Comparison of ENCODE assay signal across 1 cellular context in genomic region chr9:123268240-123268949, GRCh38.
TF ChIP-seq lines count a peak whose summit lies in the region.

Gene STRBP (minus strand): TSS chr9:123268586. CDS start chr9:123184134, 84,452 bp downstream.

TF ChIP-seq in GM12878, 131 proteins besides CTCF, POLR2A, EP300 and RAD21 (continued from another document and continues in another):
- TF ChIP-seq ZNF687 (IDR thresholded peaks at IDR 0.05) = no peak
- TF ChIP-seq BCL11A (IDR thresholded peaks at IDR 0.05; ENCODE audit: low read depth, low read length) = no peak
- no peak for TF ChIP-seq SP1 (IDR thresholded peaks at IDR 0.05; ENCODE audit: low read depth, low read length)
- no peak for TF ChIP-seq JUND (IDR thresholded peaks at IDR 0.05; ENCODE audit: low read depth, low read length)
- TF ChIP-seq CEBPZ (IDR thresholded peaks at IDR 0.05; ENCODE audit: low read depth, low read length) = no peak
- TF ChIP-seq ZNF207 (IDR thresholded peaks at IDR 0.05; ENCODE audit: borderline replicate concordance) = peak; percentile 86
- no peak for TF ChIP-seq ZBTB40 (IDR thresholded peaks at IDR 0.05; ENCODE audit: borderline replicate concordance)
- TF ChIP-seq BCLAF1 (IDR thresholded peaks at IDR 0.05) = no peak
- TF ChIP-seq HDAC6 (IDR thresholded peaks at IDR 0.05; ENCODE audit: unreplicated experiment) = no peak
- TF ChIP-seq NFXL1 (IDR thresholded peaks at IDR 0.05; ENCODE audit: borderline replicate concordance) = peak; percentile 68; the same call in 1 of the 2 replicates
- no peak for TF ChIP-seq PBX3 (IDR thresholded peaks at IDR 0.05; ENCODE audit: insufficient replicate concordance, low read depth, low read length)
- TF ChIP-seq MAX (IDR thresholded peaks at IDR 0.05; ENCODE audit: low read depth, low read length) = peak; percentile 55; the same call in 1 of the 2 replicates
- no peak for TF ChIP-seq PRDM15 (CRISPR knock-in tag; IDR thresholded peaks at IDR 0.05)
- no peak for TF ChIP-seq SIX5 (IDR thresholded peaks at IDR 0.05; ENCODE audit: low read depth, low read length, severe bottlenecking)
- TF ChIP-seq LARP7 (IDR thresholded peaks at IDR 0.05) = peak; percentile 60; the same call in 1 of the 2 replicates
- TF ChIP-seq ZSCAN29 (IDR thresholded peaks at IDR 0.05) = peak; percentile 23; the same call in 1 of the 2 replicates
- TF ChIP-seq ZBTB33 (IDR thresholded peaks at IDR 0.05) = peak; percentile 65; the same call in 1 of the 2 replicates
- no peak for TF ChIP-seq RUNX3 (IDR thresholded peaks at IDR 0.05; ENCODE audit: low read length)
- TF ChIP-seq HDAC2 (IDR thresholded peaks at IDR 0.05) = no peak
- 0 out of 2 replicates have a peak, but pooled peaks have one; percentile 47 for TF ChIP-seq ATF3 (IDR thresholded peaks at IDR 0.05; ENCODE audit: borderline replicate concordance, extremely low read depth, low read depth, low read length)
- no peak for TF ChIP-seq HSF1 (IDR thresholded peaks at IDR 0.05; ENCODE audit: low read depth, low read length)
- TF ChIP-seq CBX3 (IDR thresholded peaks at IDR 0.05; ENCODE audit: borderline replicate concordance, low read depth) = no peak
- 0 out of 2 replicates have a peak, but pooled peaks have one; percentile 63 for TF ChIP-seq TCF3 (IDR thresholded peaks at IDR 0.05; ENCODE audit: borderline replicate concordance, insufficient read depth, low read depth, low read length)
- no peak for TF ChIP-seq SMC3 (IDR thresholded peaks at IDR 0.05; ENCODE audit: borderline replicate concordance, low read length)
- TF ChIP-seq TARDBP (IDR thresholded peaks at IDR 0.05; ENCODE audit: borderline replicate concordance) = no peak
- 0 out of 2 replicates have a peak, but pooled peaks have one; percentile 14 for TF ChIP-seq CREM (IDR thresholded peaks at IDR 0.05; ENCODE audit: low read depth)
- no peak for TF ChIP-seq SMAD5 (IDR thresholded peaks at IDR 0.05; ENCODE audit: low read depth)
- TF ChIP-seq CHD4 (IDR thresholded peaks at IDR 0.05) = no peak
- no peak; the same call in 1 of the 2 replicates for TF ChIP-seq MXI1 (IDR thresholded peaks at IDR 0.05; ENCODE audit: low read depth, low read length)
